ENCODE assay signal across 1 cellular context in genomic region chr2:87743638-87744037, GRCh38. TPM values are rescaled to one million over a fixed set of nuclear protein-coding genes. Genes with fewer than 3 reads are reported as not detected.
"Had no signal": no experiment of that assay in that cellular context is flagged by ENCODE, and none has a peak within 500 bp of the region (broad histone marks: within the 10 kb centered on the region; RNA-seq: fewer than 3 reads in every experiment).

No MANE protein-coding gene starts in this region.

RNA-seq across cellular contexts. Expression of gene PLGLB2, which starts 4.2 kb away (rescaled TPM):
- total RNA-seq: epithelial cell of proximal tubule had no signal
